ENCODE assay signal across 13 cellular contexts in the genomic region with DNA sequence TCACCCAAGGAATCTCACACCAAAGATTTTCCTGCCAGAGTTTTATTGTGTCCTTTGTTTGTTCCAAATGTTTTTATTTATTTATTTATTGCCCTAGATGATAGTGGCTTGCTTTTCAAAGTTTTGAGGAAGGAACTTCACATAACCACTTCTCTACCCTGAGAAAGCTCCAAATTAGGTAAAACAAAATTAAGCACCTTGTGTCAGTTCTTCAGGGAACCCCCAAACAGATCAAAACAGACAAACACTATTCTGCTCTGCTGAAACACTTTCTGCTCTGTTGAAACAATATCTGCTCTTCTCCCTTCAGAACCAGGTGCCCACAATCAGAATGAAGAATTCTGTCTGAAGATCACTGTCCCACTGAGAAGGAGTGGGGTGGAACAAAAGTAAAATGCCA. TPM values are rescaled to one million over a fixed set of nuclear protein-coding genes. Genes with fewer than 3 reads are reported as not detected.
"Had no signal": no experiment of that assay in that cellular context is flagged by ENCODE, and none has a peak within 500 bp of the region (broad histone marks: within the 10 kb centered on the region; RNA-seq: fewer than 3 reads in every experiment).

No MANE protein-coding gene starts in this region.

- H3K36me3 ChIP-seq: breast epithelium, tibial nerve had no signal

- H3K9me3 ChIP-seq: tibial nerve had no signal

- H3K4me3 Mint-ChIP-seq: activated naive CD8-positive, alpha-beta T cell; neural crest cell; T-helper 1 cell treated with Interleukin-12 subunit alpha and Interleukin-12 subunit beta and Interleukin-4 antibody, amounts not matched to agents 30 μg/mL and 1 μg/mL, for 36 hours had no signal

- H3K36me3 Mint-ChIP-seq: activated naive CD8-positive, alpha-beta T cell had no signal

- H3K9me3 Mint-ChIP-seq: T-helper 1 cell treated with Interleukin-12 subunit alpha and Interleukin-12 subunit beta and Interleukin-4 antibody, amounts not matched to agents 30 μg/mL and 1 μg/mL, for 36 hours had no signal

- H3K27me3 Mint-ChIP-seq: activated naive CD8-positive, alpha-beta T cell had no signal

- H3K4me1 ChIP-seq: breast epithelium, tibial nerve had no signal

- H3K4me1 Mint-ChIP-seq: neural crest cell had no signal

- H3K27ac Mint-ChIP-seq: activated naive CD8-positive, alpha-beta T cell; T-helper 1 cell treated with Interleukin-12 subunit alpha and Interleukin-12 subunit beta and Interleukin-4 antibody, amounts not matched to agents 30 μg/mL and 1 μg/mL, for 36 hours had no signal

- H3K4me3 ChIP-seq: breast epithelium, tibial nerve had no signal

- H3K27ac ChIP-seq: breast epithelium, tibial nerve had no signal

- DNase-seq: activated effector memory CD4-positive, alpha-beta T cell treated with Interleukin-2 at 50 U/mL for 16 hours; aorta; dermis blood vessel endothelial cell; hypothalamus; kidney glomerular epithelial cell; posterior cingulate gyrus had no signal

RNA-seq across cellular contexts. Expression of gene CYBB, which starts 16.5 kb away (rescaled TPM):
- total RNA-seq: dermis blood vessel endothelial cell, epithelial cell of proximal tubule, glomerular endothelial cell, neural crest cell had no signal
